Comparison of ENCODE assay signal across 9 cellular contexts in genomic region chr17:67469208-67469980, GRCh38.
DNase-seq lines count a peak whose midpoint lies in the region; ATAC-seq and TF ChIP-seq lines count a peak whose summit lies in the region.
"Had no signal": no experiment of that assay in that cellular context is flagged by ENCODE, and none has a peak within 500 bp of the region (broad histone marks: within the 10 kb centered on the region; RNA-seq: fewer than 3 reads in every experiment).

No MANE protein-coding gene starts in this region.

- peaks cover 13% of the 10 kb centered on the region for H3K36me3 Mint-ChIP-seq in activated CD8-positive, alpha-beta memory T cell treated with anti-CD3 and anti-CD28 coated beads, Interleukin-2, amount 10 ng/mL, durations not matched to agents 7 days and 5 days
- no peaks in the 10 kb centered on the region for H3K36me3 Mint-ChIP-seq in type B pancreatic cell

- WGBS in lung, 2 donors: 50 to 58% methylated on average over 13 of the region's 13 CpGs
- 72 to 77% methylated on average over 4 to 13 of the region's 13 CpGs for WGBS in body of pancreas, 2 donors

- H3K27me3 Mint-ChIP-seq in activated CD8-positive, alpha-beta memory T cell treated with anti-CD3 and anti-CD28 coated beads, Interleukin-2, amount 10 ng/mL, durations not matched to agents 7 days and 5 days: no peaks in the 10 kb centered on the region
- peaks cover 3% of the 10 kb centered on the region for H3K27me3 Mint-ChIP-seq in type B pancreatic cell
- H3K27me3 Mint-ChIP-seq: dendritic cell treated with granulocyte-macrophage colony-stimulating factor and Interleukin-4, amounts not matched to agents 40 ng/mL and 50 ng/mL, for 4 days had no signal

- CTCF ChIA-PET in activated CD8-positive, alpha-beta memory T cell treated with anti-CD3 and anti-CD28 coated beads, Interleukin-2, amount 10 ng/mL, durations not matched to agents 7 days and 5 days (lab: Charles Lee): interaction anchor here (0.9 to 1.7 kb wide), 10 partner anchors 9 to 133 kb away, joined by 3 to 11 read pairs (median 4); no protein-coding TSS in a partner anchor

- H3K4me3 Mint-ChIP-seq in activated CD8-positive, alpha-beta memory T cell treated with anti-CD3 and anti-CD28 coated beads, Interleukin-2, amount 10 ng/mL, durations not matched to agents 7 days and 5 days: peak overlapping the region; percentile 57
- H3K4me3 Mint-ChIP-seq in type B pancreatic cell: peak overlapping the region; percentile 41
- H3K4me3 Mint-ChIP-seq: dendritic cell treated with granulocyte-macrophage colony-stimulating factor and Interleukin-4, amounts not matched to agents 40 ng/mL and 50 ng/mL, for 4 days had no signal

- DNase-seq in activated CD8-positive, alpha-beta memory T cell treated with anti-CD3 and anti-CD28 coated beads, Interleukin-2, amount 10 ng/mL, durations not matched to agents 7 days and 5 days: peak; percentile 68
- DNase-seq in activated CD8-positive, alpha-beta memory T cell treated with anti-CD3 and anti-CD28 coated beads, Interleukin-2, amount 50 U/mL, for 48 hours: no peak
- DNase-seq in astrocyte of the hippocampus (ENCODE audit: low read depth, low spot score) (peak; percentile 66), lung (ENCODE audit: low spot score) (no peak), type B pancreatic cell (ENCODE audit: extremely low spot score, unreplicated experiment) (no peak), body of pancreas (no peak), NCI-H524 (lab: John Stamatoyannopoulos, UW) (no peak)

- H3K9me3 ChIP-seq in lung (ENCODE audit: control insufficient read depth in 2 of 2, insufficient read depth in 1 of 2, low read length in 1 of 2): peaks cover 0 to 3% of the 10 kb centered on the region in 2 donors
- no peaks in the 10 kb centered on the region for H3K9me3 ChIP-seq in body of pancreas

- peak overlapping the region; percentile 83 for H3K27ac Mint-ChIP-seq in activated CD8-positive, alpha-beta memory T cell treated with anti-CD3 and anti-CD28 coated beads, Interleukin-2, amount 10 ng/mL, durations not matched to agents 7 days and 5 days
- H3K27ac Mint-ChIP-seq in type B pancreatic cell: peak overlapping the region; percentile 41
- H3K27ac Mint-ChIP-seq: dendritic cell treated with granulocyte-macrophage colony-stimulating factor and Interleukin-4, amounts not matched to agents 40 ng/mL and 50 ng/mL, for 4 days had no signal

- peaks cover under 1 to 4% of the 10 kb centered on the region in 2 donors for H3K4me1 ChIP-seq in lung (ENCODE audit: control insufficient read depth in 2 of 2, insufficient read depth in 2 of 2, low read length in 2 of 2)
- H3K4me1 ChIP-seq in body of pancreas: no peaks in the 10 kb centered on the region

- peak; percentile 88 for ATAC-seq in activated CD8-positive, alpha-beta memory T cell treated with anti-CD3 and anti-CD28 coated beads, Interleukin-2, amount 10 ng/mL, durations not matched to agents 7 days and 5 days
- no peak for ATAC-seq in lung (ENCODE audit: insufficient read depth, low FRiP score)
- no peak for ATAC-seq in body of pancreas
- ATAC-seq in GM18498 (IDR thresholded peaks at IDR 0.05; ENCODE audit: unreplicated experiment): no peak

- peaks cover 4% of the 10 kb centered on the region for H3K9me3 Mint-ChIP-seq in activated CD8-positive, alpha-beta memory T cell treated with anti-CD3 and anti-CD28 coated beads, Interleukin-2, amount 10 ng/mL, durations not matched to agents 7 days and 5 days (ENCODE audit: low read depth)
- no peaks in the 10 kb centered on the region for H3K9me3 Mint-ChIP-seq in type B pancreatic cell
- H3K9me3 Mint-ChIP-seq: dendritic cell treated with granulocyte-macrophage colony-stimulating factor and Interleukin-4, amounts not matched to agents 40 ng/mL and 50 ng/mL, for 4 days had no signal

- no peak for TF ChIP-seq POLR2A in body of pancreas (IDR thresholded peaks at IDR 0.05)

- H3K27me3 ChIP-seq in lung (ENCODE audit: control insufficient read depth, insufficient read depth) (no peaks in the 10 kb centered on the region), body of pancreas (no peaks in the 10 kb centered on the region)

- intact Hi-C loops in body of pancreas (cut with DNase I): loop anchor here (5.0 kb wide), 1 partner anchor 82 kb away; no protein-coding TSS in a partner anchor

- H3K36me3 ChIP-seq in lung (ENCODE audit: control insufficient read depth in 2 of 2, insufficient read depth in 2 of 2, low read length in 2 of 2) (no peaks in the 10 kb centered on the region), body of pancreas (replicated peaks in 1 of 2; ENCODE audit: insufficient read depth in 1 of 2, low read depth in 2 of 2) (no peaks in the 10 kb centered on the region)

- H3K4me3 ChIP-seq in lung: no peak overlapping the region
- H3K4me3 ChIP-seq in body of pancreas: no peak overlapping the region

- H3K27ac ChIP-seq in lung (ENCODE audit: low read depth in 1 of 2, low read length in 1 of 2) (peak overlapping the region; percentile 26 to 49), body of pancreas (peak overlapping the region in 1 of 4 donors; percentile 39)

- TF ChIP-seq CTCF in lung (IDR thresholded peaks at IDR 0.05; ENCODE audit: control extremely low read depth, extremely low read depth): no peak
- TF ChIP-seq CTCF in type B pancreatic cell (conservative IDR thresholded peaks at IDR 0.05): no peak
- no peak for TF ChIP-seq CTCF in body of pancreas (IDR thresholded peaks at IDR 0.05)

- H3K4me1 Mint-ChIP-seq in activated CD8-positive, alpha-beta memory T cell treated with anti-CD3 and anti-CD28 coated beads, Interleukin-2, amount 10 ng/mL, durations not matched to agents 7 days and 5 days: peaks cover 61% of the 10 kb centered on the region
- peaks cover 17% of the 10 kb centered on the region for H3K4me1 Mint-ChIP-seq in type B pancreatic cell (ENCODE audit: unreplicated experiment)

Comparison
In these comparisons a context has a peak if more than half of its experiments do, and no peak if none do; other contexts are left out.
1. DNase-seq: peak in activated CD8-positive, alpha-beta memory T cell treated with anti-CD3 and anti-CD28 coated beads, Interleukin-2, amount 10 ng/mL, durations not matched to agents 7 days and 5 days (single experiment) and astrocyte of the hippocampus (single experiment); none in activated CD8-positive, alpha-beta memory T cell treated with anti-CD3 and anti-CD28 coated beads, Interleukin-2, amount 50 U/mL, for 48 hours (single experiment), lung (single experiment), type B pancreatic cell (single experiment), body of pancreas (0 of 4) and NCI-H524 (0 of 2).